In the genomic region with DNA sequence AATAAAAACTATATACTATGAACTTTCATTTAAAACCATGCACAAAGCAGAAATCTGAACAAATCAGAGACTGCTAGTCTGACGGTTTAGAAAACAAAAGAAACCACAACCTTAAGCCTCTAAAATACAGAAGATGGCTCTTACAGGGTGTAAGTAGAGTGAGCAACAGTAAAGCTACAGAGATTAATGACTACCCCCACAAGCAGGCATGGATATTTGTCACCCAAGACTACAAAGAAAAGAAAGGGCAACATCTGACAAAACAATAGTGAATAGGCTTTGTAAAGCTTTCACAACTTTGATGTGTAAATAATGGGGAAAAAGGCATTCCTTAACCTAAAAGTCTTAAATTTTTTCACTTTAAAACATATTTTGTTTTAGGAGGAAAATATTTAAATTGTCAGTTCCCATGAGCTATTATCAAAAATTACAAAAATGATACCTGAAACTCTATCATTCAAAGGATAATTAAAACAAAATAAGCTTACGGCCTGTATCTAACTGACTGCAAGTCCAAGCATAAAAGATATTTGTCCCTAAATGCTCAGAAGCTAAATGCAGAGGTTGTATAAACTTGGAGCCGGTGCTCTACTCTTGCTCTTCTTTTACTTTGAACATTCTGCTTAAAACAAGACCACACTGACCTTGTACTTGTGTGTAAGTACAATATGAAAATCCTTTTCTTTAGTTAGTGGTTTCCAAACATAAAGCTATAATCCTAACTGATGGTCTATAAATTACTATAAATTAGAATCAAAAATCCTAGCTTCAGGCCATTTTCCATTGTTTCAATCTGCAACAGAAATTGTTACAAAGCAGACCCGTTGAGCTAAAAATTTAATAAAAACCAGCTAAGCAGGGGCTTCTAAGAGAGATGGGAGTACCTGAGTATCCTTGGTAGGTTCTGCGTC, we compare ENCODE assay signal across 9 cellular contexts.
DNase-seq lines count a peak whose midpoint lies in the region; ATAC-seq and TF ChIP-seq lines count a peak whose summit lies in the region.
"Had no signal": no experiment of that assay in that cellular context is flagged by ENCODE, and none has a peak within 500 bp of the region (broad histone marks: within the 10 kb centered on the region; RNA-seq: fewer than 3 reads in every experiment).

No MANE protein-coding gene starts in this region.

- WGBS in stomach, 5 donors = 69 to 74% (median 71%) methylated on average over 5 of the region's 5 CpGs

- no peak for TF ChIP-seq POLR2A in stomach (IDR thresholded peaks at IDR 0.05)

- H3K9me3 ChIP-seq in HUES6 (ENCODE audit: control insufficient read depth, insufficient read depth, low read depth, low read length) (no peaks in the 10 kb centered on the region), WERI-Rb-1 (ENCODE audit: severe bottlenecking) (no peaks in the 10 kb centered on the region), iPS-18c (ENCODE audit: control insufficient read depth, insufficient read depth, low read length) (no peaks in the 10 kb centered on the region), stomach (no peaks in the 10 kb centered on the region)

- no peak for ATAC-seq in GM18511 (IDR thresholded peaks at IDR 0.05; ENCODE audit: unreplicated experiment)
- ATAC-seq in GM21381 (IDR thresholded peaks at IDR 0.05; ENCODE audit: unreplicated experiment) = no peak
- no peak for ATAC-seq in HG03442 (IDR thresholded peaks at IDR 0.05; ENCODE audit: unreplicated experiment)

- DNase-seq in WERI-Rb-1 = no peak
- DNase-seq in stomach = no peak
- no peak for DNase-seq in NCI-H1105 treated with DMSO at 0.1 percent for 48 hours (lab: John Stamatoyannopoulos, UW)
- DNase-seq: MV-4-11 had no signal

- no peak for TF ChIP-seq CTCF in WERI-Rb-1 (IDR thresholded peaks at IDR 0.05; ENCODE audit: low read depth, low read length)
- no peak for TF ChIP-seq CTCF in stomach (IDR thresholded peaks at IDR 0.05)

- H3K9ac ChIP-seq in HUES6 (ENCODE audit: low read length) = peak overlapping the region; percentile 58

- TF ChIP-seq EP300 in stomach (IDR thresholded peaks at IDR 0.05) = no peak

- H3K36me3 ChIP-seq in HUES6 (ENCODE audit: control insufficient read depth, insufficient read depth, low read length) = no peaks in the 10 kb centered on the region
- peaks cover 2% of the 10 kb centered on the region; the same call in 1 of the 2 replicates for H3K36me3 ChIP-seq in WERI-Rb-1
- H3K36me3 ChIP-seq in stomach = peaks cover 0 to 6% (median 0%) of the 10 kb centered on the region in 4 donors

- H3K27me3 ChIP-seq in HUES6 (ENCODE audit: control insufficient read depth, insufficient read depth, low read length) (no peaks in the 10 kb centered on the region), WERI-Rb-1 (ENCODE audit: insufficient read depth, low read depth, severe bottlenecking) (no peaks in the 10 kb centered on the region), stomach (no peaks in the 10 kb centered on the region)

- peak overlapping the region; percentile 85 for H3K27ac ChIP-seq in HUES6 (ENCODE audit: low read depth, low read length)
- peak overlapping the region; percentile 84 for H3K27ac ChIP-seq in WERI-Rb-1
- H3K27ac ChIP-seq in stomach = peak overlapping the region in 2 of 5 donors; percentile 4 to 50

- intact Hi-C loops in stomach (cut with DNase I; ENCODE audit: low total_unique reads) = no loop called here

- H3K4me3 ChIP-seq in HUES6 (ENCODE audit: low read depth, low read length) (peak overlapping the region; percentile 57), WERI-Rb-1 (ENCODE audit: low read depth, low read length) (peak overlapping the region; percentile 64), iPS-18c (ENCODE audit: insufficient read depth, low read depth, low read length) (peak overlapping the region; percentile 51), stomach (peak overlapping the region; percentile 12 to 24 (median 16))

- H3K4me1 ChIP-seq in HUES6 (ENCODE audit: control insufficient read depth, insufficient read depth, low read length) (peaks cover 24% of the 10 kb centered on the region), stomach (peaks cover 0 to 45% (median 18%) of the 10 kb centered on the region in 4 donors)
